8 cellular contexts compared by ENCODE assay signal in genomic region chr7:6706666-6707407, GRCh38. TPM values are rescaled to one million over a fixed set of nuclear protein-coding genes. Genes with fewer than 3 reads are reported as not detected.
A peak's percentile ranks its signal among the peaks of the same experiment; 100 is the strongest.
DNase-seq lines count a peak whose midpoint lies in the region; FAIRE-seq and TF ChIP-seq lines count a peak whose summit lies in the region.

Gene ZNF12 (minus strand): TSS chr7:6706947. CDS start chr7:6705173, 1,774 bp downstream.

- peaks cover 3% of the 10 kb centered on the region for H3K27me3 Mint-ChIP-seq in HFFc6 (ENCODE audit: insufficient read depth)

- H3K27ac Mint-ChIP-seq in HFFc6: peak within 1 kb of the TSS; percentile 86

- no CpG with 5 or more reads among the region's 65 CpGs for WGBS in neuronal stem cell (ENCODE audit: extremely low coverage in 2 of 2, insufficient read length in 2 of 2, insufficient replicate concordance in 1 of 2), 2 donors

- peak within 1 kb of the TSS; percentile 43 for H4K91ac ChIP-seq in neuronal stem cell (ENCODE audit: low read depth, low read length, poor library complexity)

- H2AFZ ChIP-seq in neuronal stem cell (ENCODE audit: low read length): peak within 1 kb of the TSS; percentile 95

- H3K4me3 ChIP-seq in neuronal stem cell (ENCODE audit: low read length in 2 of 2) (peak within 1 kb of the TSS; percentile 95 to 98), subcutaneous abdominal adipose tissue (ENCODE audit: low read depth in 1 of 5, low read length in 5 of 5) (peak within 1 kb of the TSS; percentile 86 to 98 (median 95))

- peak within 1 kb of the TSS; percentile 1 for H2BK5ac ChIP-seq in neuronal stem cell (ENCODE audit: low read length)

- peaks cover 0 to 3% of the 10 kb centered on the region in 2 donors for H3K4me1 ChIP-seq in neuronal stem cell (ENCODE audit: control insufficient read depth in 2 of 2, insufficient read depth in 1 of 2, low read depth in 1 of 2, low read length in 2 of 2)
- peaks cover 10 to 34% (median 25%) of the 10 kb centered on the region in 5 donors for H3K4me1 ChIP-seq in subcutaneous abdominal adipose tissue (ENCODE audit: control insufficient read depth in 5 of 5, insufficient read depth in 5 of 5, low read length in 5 of 5)

- H3K27ac ChIP-seq in neuronal stem cell (replicated peaks; ENCODE audit: low read length): peak within 1 kb of the TSS; percentile 29
- peak within 1 kb of the TSS; percentile 82 for H3K27ac ChIP-seq in subcutaneous abdominal adipose tissue (ENCODE audit: low read depth, low read length)

- H2BK12ac ChIP-seq in neuronal stem cell (ENCODE audit: low read length): no peak within 1 kb of the TSS

- H3K9me3 ChIP-seq in neuronal stem cell (replicated peaks in 1 of 2; ENCODE audit: control insufficient read depth in 2 of 2, insufficient read depth in 1 of 2, low read depth in 1 of 2, low read length in 2 of 2) (peaks cover 25 to 28% of the 10 kb centered on the region in 2 donors), subcutaneous abdominal adipose tissue (ENCODE audit: control insufficient read depth in 5 of 5, low read length in 5 of 5) (peaks cover 0 to 4% (median 0%) of the 10 kb centered on the region in 5 donors)

- peaks cover 41% of the 10 kb centered on the region for H3K9me3 Mint-ChIP-seq in HFFc6

- in situ Hi-C loops in SK-MEL-5 (cut with HindIII; ENCODE audit: low pct_unique_long_range_greater_than_20kb, low sequenced_read_pairs): no loop called here

- no peak within 1 kb of the TSS for H2BK120ac ChIP-seq in neuronal stem cell (ENCODE audit: low read depth, low read length)

- peaks cover 21% of the 10 kb centered on the region for H3K79me1 ChIP-seq in neuronal stem cell (ENCODE audit: low read depth, low read length)

- peak; percentile 86 for DNase-seq in GM04504 (ENCODE audit: low read depth)
- peak; percentile 88 for DNase-seq in HFFc6
- peak; percentile 99 for DNase-seq in NAMALWA (ENCODE audit: low spot score)
- DNase-seq in SK-MEL-5 (ENCODE audit: low read depth, low spot score): peak; percentile 97
- peak; percentile 96 for DNase-seq in activated naive CD4-positive, alpha-beta T cell treated with Interleukin-2 at 50 U/mL for 16 hours
- DNase-seq in frontal cortex (ENCODE audit: low spot score in 2 of 2): peak; percentile 90 to 94
- peak; percentile 87 for DNase-seq in neuronal stem cell (ENCODE audit: low spot score)

- H4K8ac ChIP-seq in neuronal stem cell (ENCODE audit: low read depth, low read length): no peak within 1 kb of the TSS

- H3K9ac ChIP-seq in neuronal stem cell (ENCODE audit: low read depth, low read length, poor library complexity): peak within 1 kb of the TSS; percentile 96
- H3K9ac ChIP-seq in subcutaneous abdominal adipose tissue (ENCODE audit: low read length in 5 of 5): peak within 1 kb of the TSS; percentile 84 to 95 (median 89)

- H2AK5ac ChIP-seq in neuronal stem cell (ENCODE audit: low read depth, low read length): peak within 1 kb of the TSS; percentile 94

- FAIRE-seq in frontal cortex (lab: Jason Lieb, UNC): no peak

- H3K27me3 ChIP-seq in neuronal stem cell (ENCODE audit: control insufficient read depth in 3 of 3, insufficient read depth in 3 of 3, low read depth in 1 of 3, low read length in 3 of 3): no peaks in the 10 kb centered on the region
- H3K27me3 ChIP-seq in subcutaneous abdominal adipose tissue (ENCODE audit: control insufficient read depth in 5 of 5, insufficient read depth in 4 of 5, low read length in 5 of 5): peaks cover 0 to 3% (median 0%) of the 10 kb centered on the region in 5 donors

- peak within 1 kb of the TSS; percentile 78 for H3K4me2 ChIP-seq in neuronal stem cell (ENCODE audit: insufficient read depth, low read length, poor library complexity, severe bottlenecking)

- H3K23ac ChIP-seq in neuronal stem cell (ENCODE audit: low read depth, low read length, poor library complexity): peak within 1 kb of the TSS; percentile 99

- H3K14ac ChIP-seq in neuronal stem cell (ENCODE audit: low read length): no peak within 1 kb of the TSS

- no peak within 1 kb of the TSS for H3K4ac ChIP-seq in neuronal stem cell (ENCODE audit: low read length)

- peaks cover 17 to 32% of the 10 kb centered on the region in 2 donors for H3K36me3 ChIP-seq in neuronal stem cell (replicated peaks in 1 of 2; ENCODE audit: control insufficient read depth in 2 of 2, insufficient read depth in 2 of 2, low read length in 2 of 2)
- H3K36me3 ChIP-seq in subcutaneous abdominal adipose tissue (ENCODE audit: control insufficient read depth in 5 of 5, insufficient read depth in 5 of 5, low read length in 5 of 5): peaks cover 0 to 17% (median 12%) of the 10 kb centered on the region in 5 donors

- H3K4me3 Mint-ChIP-seq in HFFc6: peak within 1 kb of the TSS; percentile 95

- H2BK15ac ChIP-seq in neuronal stem cell (ENCODE audit: low read length): no peak within 1 kb of the TSS

- no peak for TF ChIP-seq CTCF in HFFc6 (IDR thresholded peaks at IDR 0.05)

- peaks cover 25% of the 10 kb centered on the region for H3K4me1 Mint-ChIP-seq in HFFc6 (ENCODE audit: low read depth)

- peaks cover 35% of the 10 kb centered on the region for H3K36me3 Mint-ChIP-seq in HFFc6 (ENCODE audit: low read depth)

- H3K18ac ChIP-seq in neuronal stem cell (ENCODE audit: low read length): peak within 1 kb of the TSS; percentile 81

RNA-seq across cellular contexts. Expression of gene ZNF12, which starts in this region (rescaled TPM):
- total RNA-seq in HFFc6 (2021; fragmentation: NEBNext Ultra II Directional; extraction: Animal tissue kit (Norgen Biotek cat#: 25700)): 10 to 100 TPM; 12.7 to 15.1 (median 13.9) TPM
- 44.9 and 56.1 TPM in 2 replicates for total RNA-seq in SK-MEL-5 (2014; rRNA removed; shearing (Covaris generic))
- 17.2 and 23.9 TPM in 2 replicates for polyA plus RNA-seq in SK-MEL-5 (2015; cell fraction: cytosol; rRNA removed)
- polyA plus RNA-seq in SK-MEL-5 (2015; cell fraction: nucleus; rRNA removed): 98.1 and 101 TPM in 2 replicates
- total RNA-seq in frontal cortex: 28.1 TPM
- 14.7 TPM for polyA plus RNA-seq in neuronal stem cell (2013, experiment 1 of 2)
- 14.7 TPM for polyA plus RNA-seq in neuronal stem cell (2013, experiment 2 of 2)

Comparison
In these comparisons a context has a peak if more than half of its experiments do, and no peak if none do; other contexts are left out.
1. Peak in every context shown above with its lines: DNase-seq, H3K4me3 ChIP-seq and H3K27ac ChIP-seq.